2 cellular contexts compared by ENCODE assay signal in the genomic region with DNA sequence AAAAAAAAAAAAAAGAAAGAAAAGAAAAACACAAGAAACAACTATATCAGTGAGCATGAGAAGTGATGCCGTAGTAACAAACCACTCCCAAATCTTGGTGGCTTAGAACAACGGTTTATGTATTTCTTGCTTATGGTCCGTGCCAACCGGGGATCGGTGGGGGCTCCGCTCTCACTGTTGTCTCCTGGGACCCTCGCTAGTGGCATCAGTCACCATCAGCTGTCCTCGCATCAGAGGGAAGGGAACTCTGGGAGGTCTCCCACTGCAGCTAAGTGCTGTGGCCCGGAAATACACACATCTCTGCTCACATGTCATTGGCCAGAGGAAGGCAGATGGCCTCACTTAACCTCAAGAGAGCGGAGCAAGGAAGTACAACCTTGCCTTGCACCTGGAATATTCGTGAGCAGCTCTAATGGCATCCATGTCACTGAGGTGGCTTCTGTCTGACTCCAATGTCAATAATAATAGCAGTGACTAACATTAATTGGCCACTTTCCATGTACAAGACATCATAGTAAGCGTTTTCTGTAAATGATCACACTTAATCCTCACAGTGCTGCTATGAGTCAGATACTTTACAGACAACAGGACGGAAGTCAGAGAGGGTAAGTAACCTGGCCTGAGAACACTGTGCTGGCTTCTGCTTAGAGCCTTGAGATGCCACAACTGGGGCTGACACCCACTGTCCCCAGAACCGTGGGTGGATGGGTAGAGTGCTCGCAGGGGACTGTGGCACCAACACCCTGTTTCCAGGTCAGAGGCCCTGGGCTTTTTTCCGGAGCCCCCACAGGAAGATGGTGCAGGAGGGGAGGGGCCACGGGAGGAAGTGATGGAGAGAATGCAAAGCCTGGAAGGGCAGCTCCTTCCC.
TF ChIP-seq lines count a peak whose summit lies in the region.

No MANE protein-coding gene starts in this region.

TF ChIP-seq in A549, 52 proteins besides CTCF, POLR2A, EP300 and RAD21 (continued from another document):
- TF ChIP-seq FOSL2 (IDR thresholded peaks at IDR 0.05) (0 out of 2 replicates have a peak, but pooled peaks have one; percentile 31), FOSL2 (CRISPR knock-in tag; IDR thresholded peaks at IDR 0.05) (peak; percentile 66), ZC3H11A (IDR thresholded peaks at IDR 0.05) (no peak), ZFP36 (IDR thresholded peaks at IDR 0.05; ENCODE audit: borderline replicate concordance, partially characterized antibody) (no peak), HOXB13 (CRISPR knock-in tag; IDR thresholded peaks at IDR 0.05; ENCODE audit: low read depth) (no peak), JUN (IDR thresholded peaks at IDR 0.05) (no peak)
TF ChIP-seq in A549: peak in this region for 4.

TF ChIP-seq in HEK293, 187 proteins besides CTCF, POLR2A, EP300 and RAD21 (continued from another document):
- TF ChIP-seq, protein P1, sequence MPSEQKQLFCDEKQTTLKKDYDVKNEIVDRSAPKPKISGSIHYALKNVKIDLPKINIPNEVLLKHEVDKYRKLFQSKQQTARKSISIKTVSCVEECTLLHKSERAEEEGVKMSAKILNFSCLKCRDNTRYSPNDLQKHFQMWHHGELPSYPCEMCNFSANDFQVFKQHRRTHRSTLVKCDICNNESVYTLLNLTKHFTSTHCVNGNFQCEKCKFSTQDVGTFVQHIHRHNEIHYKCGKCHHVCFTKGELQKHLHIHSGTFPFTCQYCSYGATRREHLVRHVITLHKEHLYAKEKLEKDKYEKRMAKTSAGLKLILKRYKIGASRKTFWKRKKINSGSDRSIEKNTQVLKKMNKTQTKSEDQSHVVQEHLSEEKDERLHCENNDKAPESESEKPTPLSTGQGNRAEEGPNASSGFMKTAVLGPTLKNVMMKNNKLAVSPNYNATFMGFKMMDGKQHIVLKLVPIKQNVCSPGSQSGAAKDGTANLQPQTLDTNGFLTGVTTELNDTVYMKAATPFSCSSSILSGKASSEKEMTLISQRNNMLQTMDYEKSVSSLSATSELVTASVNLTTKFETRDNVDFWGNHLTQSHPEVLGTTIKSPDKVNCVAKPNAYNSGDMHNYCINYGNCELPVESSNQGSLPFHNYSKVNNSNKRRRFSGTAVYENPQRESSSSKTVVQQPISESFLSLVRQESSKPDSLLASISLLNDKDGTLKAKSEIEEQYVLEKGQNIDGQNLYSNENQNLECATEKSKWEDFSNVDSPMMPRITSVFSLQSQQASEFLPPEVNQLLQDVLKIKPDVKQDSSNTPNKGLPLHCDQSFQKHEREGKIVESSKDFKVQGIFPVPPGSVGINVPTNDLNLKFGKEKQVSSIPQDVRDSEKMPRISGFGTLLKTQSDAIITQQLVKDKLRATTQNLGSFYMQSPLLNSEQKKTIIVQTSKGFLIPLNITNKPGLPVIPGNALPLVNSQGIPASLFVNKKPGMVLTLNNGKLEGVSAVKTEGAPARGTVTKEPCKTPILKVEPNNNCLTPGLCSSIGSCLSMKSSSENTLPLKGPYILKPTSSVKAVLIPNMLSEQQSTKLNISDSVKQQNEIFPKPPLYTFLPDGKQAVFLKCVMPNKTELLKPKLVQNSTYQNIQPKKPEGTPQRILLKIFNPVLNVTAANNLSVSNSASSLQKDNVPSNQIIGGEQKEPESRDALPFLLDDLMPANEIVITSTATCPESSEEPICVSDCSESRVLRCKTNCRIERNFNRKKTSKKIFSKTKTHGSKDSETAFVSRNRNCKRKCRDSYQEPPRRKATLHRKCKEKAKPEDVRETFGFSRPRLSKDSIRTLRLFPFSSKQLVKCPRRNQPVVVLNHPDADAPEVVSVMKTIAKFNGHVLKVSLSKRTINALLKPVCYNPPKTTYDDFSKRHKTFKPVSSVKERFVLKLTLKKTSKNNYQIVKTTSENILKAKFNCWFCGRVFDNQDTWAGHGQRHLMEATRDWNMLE (tag by site-specific recombination; conservative IDR thresholded peaks at IDR 0.05; ENCODE audit: low read depth): 0 out of 2 replicates have a peak, but pooled peaks have one; percentile 36
- TF ChIP-seq, protein P2, sequence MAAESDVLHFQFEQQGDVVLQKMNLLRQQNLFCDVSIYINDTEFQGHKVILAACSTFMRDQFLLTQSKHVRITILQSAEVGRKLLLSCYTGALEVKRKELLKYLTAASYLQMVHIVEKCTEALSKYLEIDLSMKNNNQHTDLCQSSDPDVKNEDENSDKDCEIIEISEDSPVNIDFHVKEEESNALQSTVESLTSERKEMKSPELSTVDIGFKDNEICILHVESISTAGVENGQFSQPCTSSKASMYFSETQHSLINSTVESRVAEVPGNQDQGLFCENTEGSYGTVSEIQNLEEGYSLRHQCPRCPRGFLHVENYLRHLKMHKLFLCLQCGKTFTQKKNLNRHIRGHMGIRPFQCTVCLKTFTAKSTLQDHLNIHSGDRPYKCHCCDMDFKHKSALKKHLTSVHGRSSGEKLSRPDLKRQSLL (tag by site-specific recombination; IDR thresholded peaks at IDR 0.05): no peak
- TF ChIP-seq ZNF184 (tag by site-specific recombination; IDR thresholded peaks at IDR 0.05) (0 out of 2 replicates have a peak, but pooled peaks have one; percentile 27), SETDB1 (IDR thresholded peaks at IDR 0.05; ENCODE audit: insufficient read length, low read length) (no peak), ZEB2 (tag by site-specific recombination; IDR thresholded peaks at IDR 0.05) (peak; percentile 48; the same call in 1 of the 2 replicates), MYNN (tag by site-specific recombination; IDR thresholded peaks at IDR 0.05; ENCODE audit: borderline replicate concordance) (no peak), ELK4 (IDR thresholded peaks at IDR 0.05; ENCODE audit: borderline replicate concordance, low read depth, low read length) (no peak), ZNF366 (tag by site-specific recombination; conservative IDR thresholded peaks at IDR 0.05) (peak; percentile 54), OSR2 (tag by site-specific recombination; IDR thresholded peaks at IDR 0.05) (peak; percentile 48), ZNF600 (tag by site-specific recombination; IDR thresholded peaks at IDR 0.05) (peak; percentile 58), ZFHX2 (tag by site-specific recombination; conservative IDR thresholded peaks at IDR 0.05) (peak; percentile 60), ZNF354C (tag by site-specific recombination; IDR thresholded peaks at IDR 0.05; ENCODE audit: borderline replicate concordance, low read depth) (no peak)
